9 cellular contexts compared by ENCODE assay signal in the genomic region with DNA sequence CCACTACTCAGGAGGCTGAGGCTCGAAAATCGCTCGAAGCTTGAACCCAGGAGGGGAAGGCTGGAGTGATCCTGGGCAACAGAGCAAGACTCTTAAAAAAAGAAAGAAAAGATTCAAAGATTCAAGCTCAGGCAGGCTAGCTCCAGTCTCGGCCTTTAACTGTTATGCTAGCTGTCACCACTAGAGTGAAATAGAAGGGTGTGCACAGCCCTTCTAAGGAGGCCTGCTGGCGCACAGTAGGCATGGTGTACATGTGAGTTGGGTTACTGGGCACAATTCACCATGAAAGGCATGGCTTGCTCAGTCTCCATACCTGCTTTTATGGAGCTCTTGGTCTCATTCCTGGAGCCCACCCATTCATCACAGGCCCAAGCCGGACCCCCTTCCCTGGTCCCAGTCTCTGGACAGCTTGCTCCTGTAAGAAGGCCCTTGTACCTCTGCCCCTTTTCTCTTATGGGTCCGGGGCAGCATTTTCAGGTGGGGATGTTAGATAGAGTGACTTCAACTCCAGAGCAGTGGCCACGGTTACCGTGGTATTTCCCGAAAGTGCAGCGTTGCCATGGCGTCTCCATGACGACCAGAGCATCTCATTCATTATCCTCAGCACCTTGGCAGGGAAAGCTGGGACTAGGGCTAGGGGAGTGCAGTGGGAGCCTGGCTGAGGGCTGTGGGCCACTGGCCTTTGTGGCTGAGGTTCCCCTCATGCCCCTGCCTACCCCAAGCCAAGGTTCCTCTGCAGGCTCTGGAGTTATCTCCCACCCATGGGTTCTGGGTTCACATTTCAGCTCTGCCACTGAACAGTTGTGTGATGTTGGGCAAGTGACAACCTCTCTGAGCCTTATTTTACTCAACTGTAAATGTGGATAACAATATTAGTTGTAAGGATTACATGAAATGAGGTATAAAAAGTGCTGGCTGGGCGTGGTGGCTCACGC. TPM values are rescaled to one million over a fixed set of nuclear protein-coding genes. Genes with fewer than 3 reads are reported as not detected.
DNase-seq lines count a peak whose midpoint lies in the region; ATAC-seq and TF ChIP-seq lines count a peak whose summit lies in the region.
"Had no signal": no experiment of that assay in that cellular context is flagged by ENCODE, and none has a peak within 500 bp of the region (broad histone marks: within the 10 kb centered on the region; RNA-seq: fewer than 3 reads in every experiment).

No MANE protein-coding gene starts in this region.

- peak; percentile 17 for TF ChIP-seq CTCF in RWPE2 (IDR thresholded peaks at IDR 0.05; ENCODE audit: poor library complexity, severe bottlenecking)
- TF ChIP-seq CTCF in fibroblast of villous mesenchyme (IDR thresholded peaks at IDR 0.05; ENCODE audit: insufficient read depth, low read depth, low read length), result peak; percentile 22
- no peak for TF ChIP-seq CTCF in tibial artery (IDR thresholded peaks at IDR 0.05)

- no peaks in the 10 kb centered on the region for H3K36me3 ChIP-seq in RWPE2 (ENCODE audit: low read depth)
- no peaks in the 10 kb centered on the region for H3K36me3 ChIP-seq in tibial artery

- H3K4me1 ChIP-seq in RWPE2 (ENCODE audit: insufficient read depth, poor library complexity, severe bottlenecking) (peaks cover 70% of the 10 kb centered on the region), tibial artery (peaks cover 12 to 100% (median 86%) of the 10 kb centered on the region in 4 donors)

- intact Hi-C loops in tibial artery (cut with DNase I; ENCODE audit: low total_unique reads), result no loop called here

- peak; percentile 24 for DNase-seq in activated naive CD4-positive, alpha-beta T cell treated with anti-CD3 and anti-CD28 coated beads, Interleukin-2, amount 10 ng/mL, durations not matched to agents 7 days and 5 days
- no peak for DNase-seq in activated naive CD4-positive, alpha-beta T cell treated with anti-CD3 and anti-CD28 coated beads, Interleukin-2, amount 50 U/mL, for 72 hours (ENCODE audit: low spot score in 2 of 2)
- no peak for DNase-seq in RWPE2 (ENCODE audit: low spot score)
- DNase-seq in fibroblast of villous mesenchyme (ENCODE audit: low read depth), result no peak
- DNase-seq in tibial artery, result no peak
- DNase-seq in cerebellar cortex (ENCODE audit: low spot score), result no peak
- no peak for DNase-seq in dedifferentiated amniotic fluid mesenchymal stem cell (ENCODE audit: extremely low spot score)

- H3K4me1 Mint-ChIP-seq in activated naive CD4-positive, alpha-beta T cell treated with anti-CD3 and anti-CD28 coated beads, Interleukin-2, amount 10 ng/mL, durations not matched to agents 7 days and 5 days, result no peaks in the 10 kb centered on the region

- CTCF ChIA-PET in activated naive CD4-positive, alpha-beta T cell treated with anti-CD3 and anti-CD28 coated beads, Interleukin-2, amount 10 ng/mL, durations not matched to agents 7 days and 5 days (lab: Charles Lee), result interaction anchor here (1.0 to 1.4 kb wide), 2 partner anchors 11 to 55 kb away, joined by 4 to 5 read pairs; no protein-coding TSS in a partner anchor

- H3K9me3 ChIP-seq in RWPE2 (ENCODE audit: severe bottlenecking), result no peaks in the 10 kb centered on the region
- H3K9me3 ChIP-seq in tibial artery, result no peaks in the 10 kb centered on the region

- H3K36me3 Mint-ChIP-seq in activated naive CD4-positive, alpha-beta T cell treated with anti-CD3 and anti-CD28 coated beads, Interleukin-2, amount 10 ng/mL, durations not matched to agents 7 days and 5 days, result no peaks in the 10 kb centered on the region
- no peaks in the 10 kb centered on the region for H3K36me3 Mint-ChIP-seq in activated naive CD4-positive, alpha-beta T cell treated with anti-CD3 and anti-CD28 coated beads, Interleukin-2, amount 50 U/mL, for 72 hours
- H3K36me3 Mint-ChIP-seq: memory B cell had no signal

- peak overlapping the region; percentile 67 for H3K27ac ChIP-seq in RWPE2 (ENCODE audit: poor library complexity, severe bottlenecking)
- peak overlapping the region; percentile 83 to 96 for H3K27ac ChIP-seq in tibial artery

- no peaks in the 10 kb centered on the region for H3K9me3 Mint-ChIP-seq in activated naive CD4-positive, alpha-beta T cell treated with anti-CD3 and anti-CD28 coated beads, Interleukin-2, amount 10 ng/mL, durations not matched to agents 7 days and 5 days
- H3K9me3 Mint-ChIP-seq in activated naive CD4-positive, alpha-beta T cell treated with anti-CD3 and anti-CD28 coated beads, Interleukin-2, amount 50 U/mL, for 72 hours, result no peaks in the 10 kb centered on the region
- H3K9me3 Mint-ChIP-seq: memory B cell had no signal

- H3K4me3 ChIP-seq in RWPE2 (ENCODE audit: severe bottlenecking) (no peak overlapping the region), fibroblast of villous mesenchyme (ENCODE audit: low read depth, low read length) (no peak overlapping the region), tibial artery (no peak overlapping the region)

- no peak overlapping the region for H3K27ac Mint-ChIP-seq in activated naive CD4-positive, alpha-beta T cell treated with anti-CD3 and anti-CD28 coated beads, Interleukin-2, amount 10 ng/mL, durations not matched to agents 7 days and 5 days
- H3K27ac Mint-ChIP-seq in activated naive CD4-positive, alpha-beta T cell treated with anti-CD3 and anti-CD28 coated beads, Interleukin-2, amount 50 U/mL, for 72 hours, result no peak overlapping the region
- H3K27ac Mint-ChIP-seq: memory B cell had no signal

- ATAC-seq in activated naive CD4-positive, alpha-beta T cell treated with anti-CD3 and anti-CD28 coated beads, Interleukin-2, amount 50 U/mL, for 72 hours, result no peak
- ATAC-seq in RWPE2 (ENCODE audit: low read depth), result no peak
- no peak for ATAC-seq in HG02981 (IDR thresholded peaks at IDR 0.05; ENCODE audit: unreplicated experiment)

- no peaks in the 10 kb centered on the region for H3K27me3 Mint-ChIP-seq in activated naive CD4-positive, alpha-beta T cell treated with anti-CD3 and anti-CD28 coated beads, Interleukin-2, amount 10 ng/mL, durations not matched to agents 7 days and 5 days
- H3K27me3 Mint-ChIP-seq: memory B cell had no signal

- no peaks in the 10 kb centered on the region for H3K27me3 ChIP-seq in RWPE2 (ENCODE audit: insufficient read depth, poor library complexity, severe bottlenecking)
- no peaks in the 10 kb centered on the region for H3K27me3 ChIP-seq in tibial artery

- H3K4me3 Mint-ChIP-seq in activated naive CD4-positive, alpha-beta T cell treated with anti-CD3 and anti-CD28 coated beads, Interleukin-2, amount 10 ng/mL, durations not matched to agents 7 days and 5 days, result no peak overlapping the region
- H3K4me3 Mint-ChIP-seq: memory B cell had no signal

RNA-seq across cellular contexts. Expression of a gene that starts 5.7 kb away (rescaled TPM):
- total RNA-seq in activated naive CD4-positive, alpha-beta T cell treated with anti-CD3 and anti-CD28 coated beads, Interleukin-2, amount 50 U/mL, for 72 hours, result 1 to 10 TPM in 1 of 2 donors, under 1 TPM in 1; 0.87 to 4.5 TPM
- 87.2 and 89.5 TPM in 2 replicates for total RNA-seq in fibroblast of villous mesenchyme

Comparison
In these comparisons a context has a peak if more than half of its experiments do, and no peak if none do; other contexts are left out.
1. CTCF ChIP-seq: peak in RWPE2 (single experiment) and fibroblast of villous mesenchyme (single experiment); none in tibial artery (0 of 2).
2. RNA of a gene that starts 5.7 kb away (total RNA-seq): 87.2 to 89.5 TPM in fibroblast of villous mesenchyme; 0.87 to 4.5 TPM in activated naive CD4-positive, alpha-beta T cell treated with anti-CD3 and anti-CD28 coated beads, Interleukin-2, amount 50 U/mL, for 72 hours; every median in the first group is over 10 times any median in the second.